4 cellular contexts compared by ENCODE assay signal in the genomic region with DNA sequence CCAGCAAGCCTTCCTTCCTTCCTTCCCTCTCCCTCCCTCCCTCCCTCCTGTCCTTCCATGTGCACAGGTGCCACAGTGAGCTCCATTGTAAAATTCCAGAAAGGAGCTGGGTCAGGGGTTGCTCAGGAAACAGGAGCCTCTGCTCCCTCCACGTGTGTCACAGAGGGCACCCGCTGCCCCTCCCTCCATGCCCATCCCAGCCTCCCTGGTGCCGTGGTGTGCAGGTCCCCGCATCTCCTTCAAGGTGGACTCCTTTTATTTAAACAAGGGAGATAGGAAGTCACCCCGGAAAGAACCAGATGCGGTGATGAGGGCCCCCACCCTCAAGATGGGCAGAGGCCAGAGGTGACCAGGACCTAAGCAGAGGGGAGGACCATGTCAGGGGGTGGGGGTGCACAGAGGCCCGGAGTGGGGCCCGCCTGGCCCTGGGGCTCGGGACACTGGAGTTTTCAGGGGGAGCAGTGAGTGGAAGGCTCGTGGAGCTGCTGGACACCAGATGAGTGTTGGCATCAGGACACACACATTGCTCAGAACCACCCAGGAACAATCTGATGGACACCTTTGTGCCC.
"Had no signal": no experiment of that assay in that cellular context is flagged by ENCODE, and none has a peak within 500 bp of the region (broad histone marks: within the 10 kb centered on the region; RNA-seq: fewer than 3 reads in every experiment).

No MANE protein-coding gene starts in this region.

- H3K27me3 ChIP-seq: Peyer's patch had no signal

- H3K27ac ChIP-seq: Peyer's patch, SJCRH30, VCaP had no signal

- H3K4me2 ChIP-seq: SK-N-SH had no signal

- H3K9ac ChIP-seq: SK-N-SH had no signal

- H3K36me3 ChIP-seq: SJCRH30 had no signal

- H3K4me3 ChIP-seq: Peyer's patch, SJCRH30 had no signal

- H3K9me3 ChIP-seq: Peyer's patch, SJCRH30, SK-N-SH had no signal
